8 cellular contexts compared by ENCODE assay signal in genomic region chr14:24241829-24242443, GRCh38. TPM values are rescaled to one million over a fixed set of nuclear protein-coding genes. Genes with fewer than 3 reads are reported as not detected.
DNase-seq lines count a peak whose midpoint lies in the region; ATAC-seq, FAIRE-seq and TF ChIP-seq lines count a peak whose summit lies in the region.

No MANE protein-coding gene starts in this region.

- H2AFZ ChIP-seq in HepG2 (ENCODE audit: low read length) = no peak overlapping the region

- no peak for FAIRE-seq in HepG2 (lab: Jason Lieb, UNC)

- H3K4me1 ChIP-seq in HepG2 (ENCODE audit: insufficient read depth, low read length) = peaks cover 47% of the 10 kb centered on the region

- intact Hi-C loops in HepG2 (cut with micrococcal nuclease; ENCODE audit: unreplicated experiment) = loop anchor here (1.0 to 2.0 kb wide), 6 partner anchors 26 to 228 kb away; partner anchors contain the start of genes IPO4 and MDP1

- WGBS in HepG2 (ENCODE audit: low lambda C conversion rate) = 3% methylated on average over 39 of the region's 39 CpGs

- peak overlapping the region; percentile 87 for H3K4me2 ChIP-seq in HepG2 (ENCODE audit: low read depth, low read length)

- TF ChIP-seq POLR2A in HepG2 (IDR thresholded peaks at IDR 0.05; ENCODE audit: insufficient read depth in 1 of 2, low read depth in 2 of 2, low read length in 2 of 2) = no peak

- TF ChIP-seq CTCF in AG09309 (IDR thresholded peaks at IDR 0.05; ENCODE audit: control insufficient read depth, insufficient read depth, low read depth, low read length, missing control alignments) = peak; percentile 54
- TF ChIP-seq CTCF in HepG2 (CRISPR knock-in tag; IDR thresholded peaks at IDR 0.05) = peak; percentile 62

- H3K79me2 ChIP-seq in HepG2 (ENCODE audit: insufficient read depth, low read length) = peaks cover 11% of the 10 kb centered on the region

- ATAC-seq in GM18867 (IDR thresholded peaks at IDR 0.05; ENCODE audit: unreplicated experiment) (peak; percentile 81), HG03097 (IDR thresholded peaks at IDR 0.05; ENCODE audit: low FRiP score, unreplicated experiment) (peak; percentile 81), HepG2 (peak; percentile 91)

- H3K4me3 ChIP-seq in AG09309 (ENCODE audit: control insufficient read depth, low read depth, low read length) (peak overlapping the region; percentile 85), HepG2 (replicated peaks in 1 of 3; ENCODE audit: insufficient read depth in 1 of 3, low read depth in 2 of 3, low read length in 3 of 3) (peak overlapping the region; percentile 64 to 81 (median 71))

- in situ Hi-C loops in HepG2 (cut with HindIII; ENCODE audit: extremely low pct_ligation_motif_present, low pct_unique_long_range_greater_than_20kb) = loop anchor here (5.0 to 10.0 kb wide), 2 partner anchors 55 to 193 kb away; partner anchors contain the start of genes DHRS1 and NOP9

- H3K36me3 ChIP-seq in HepG2 (replicated peaks in 1 of 2; ENCODE audit: control insufficient read depth in 1 of 2, insufficient read depth in 2 of 2, low read length in 2 of 2) = peaks cover 30 to 42% of the 10 kb centered on the region in 2 experiments

- H4K20me1 ChIP-seq in HepG2 (ENCODE audit: insufficient read depth, low read length) = 0 out of 2 replicates have a peak, but pooled peaks cover 3% of the 10 kb centered on the region

- H3K27me3 ChIP-seq in HepG2 (ENCODE audit: control insufficient read depth in 1 of 2, insufficient read depth in 2 of 2, low read length in 2 of 2) = no peaks in the 10 kb centered on the region; a peak in 1 of 5 replicates

- 0 out of 2 replicates have a peak, but pooled peaks have one; percentile 30 for TF ChIP-seq RAD21 in HepG2 (CRISPR knock-in tag; IDR thresholded peaks at IDR 0.05)

- BruUV-seq in HepG2 (replicated peaks; lab: Mats Ljungman, UMichigan) = TSS peak; percentile 64

- peak overlapping the region; percentile 91 for H3K27ac ChIP-seq in HepG2 (ENCODE audit: extremely low read length, insufficient read depth, low read length)

- H3K9me3 ChIP-seq in HepG2 (ENCODE audit: low read length) = no peaks in the 10 kb centered on the region

- POLR2A ChIA-PET in HepG2 (lab: Yijun Ruan, JAX) = interaction anchor here (0.7 to 18.0 kb wide), 60 partner anchors 8 to 1170 kb away, joined by 3 to 850 read pairs (median 8); partner anchors contain the start of genes ACIN1, BCL2L2, C14orf119 and CARMIL3

- peak overlapping the region; percentile 77 for H3K9ac ChIP-seq in HepG2 (ENCODE audit: insufficient read depth, low read depth, low read length)

- TF ChIP-seq EP300 in HepG2 (IDR thresholded peaks at IDR 0.05; ENCODE audit: low read depth in 2 of 2, low read length in 2 of 2) (peak in 1 of 2 experiments; percentile 86; a peak in 2 of 4 replicates), HepG2 (CRISPR knock-in tag; IDR thresholded peaks at IDR 0.05; ENCODE audit: borderline replicate concordance) (no peak; the same call in 1 of the 2 replicates)

- DNase-seq in AG09309 (ENCODE audit: low read depth) (peak; percentile 63), NCI-H345 treated with DMSO at 0.1 percent for 48 hours (lab: John Stamatoyannopoulos, UW; ENCODE audit: unreplicated experiment) (peak; percentile 97), dedifferentiated amniotic fluid mesenchymal stem cell (ENCODE audit: extremely low spot score) (peak; percentile 90), HepG2 (ENCODE audit: low spot score) (peak; percentile 97)
- DNase-seq in activated CD4-positive, CD25-positive, alpha-beta regulatory T cell treated with anti-CD3 and anti-CD28 coated beads, Interleukin-2, amount 50 U/mL, for 72 hours = peak; percentile 94
- DNase-seq in stimulated activated CD4-positive, alpha-beta T cell treated with anti-CD3 and anti-CD28 coated beads, Interleukin-4, amount 100 ng/mL, for 24 hours = peak; percentile 94

- CTCF ChIA-PET in HepG2 (lab: Yijun Ruan, JAX; ENCODE audit: low intra/inter-chr PET ratio, low total read pairs) = interaction anchor here (0.7 to 5.4 kb wide), 11 partner anchors 10 to 189 kb away, joined by 3 to 217 read pairs (median 5); partner anchors contain the start of genes CIDEB, DHRS1, MDP1 and NOP9

RNA-seq across cellular contexts. Expression of gene TINF2, which starts 0.5 kb away (rescaled TPM):
- 73.5 and 73.7 TPM in 2 replicates for total RNA-seq in HepG2 (2016; rRNA removed; fragmentation: Illumina TruSeq; extraction: Trizol)
- 13.7 and 18.4 TPM in 2 replicates for total RNA-seq in HepG2 (2016; cell fraction: cytosol; rRNA removed; fragmentation: Illumina TruSeq; extraction: Trizol; ENCODE audit: low read depth)
- total RNA-seq in HepG2 (2016; cell fraction: insoluble cytoplasmic fraction; rRNA removed; fragmentation: Illumina TruSeq; extraction: Trizol) = 68.8 and 73.9 TPM in 2 replicates
- 41.9 and 48.5 TPM in 2 replicates for total RNA-seq in HepG2 (2016; cell fraction: membrane; rRNA removed; fragmentation: Illumina TruSeq; extraction: Trizol)
- 48.8 and 53.9 TPM in 2 replicates for total RNA-seq in HepG2 (2016; cell fraction: nucleus; rRNA removed; fragmentation: Illumina TruSeq; extraction: Trizol)
- polyA plus RNA-seq in HepG2 (2011; rRNA removed) = 52.0 and 59.8 TPM in 2 replicates
- 32.2 and 34.7 TPM in 2 replicates for polyA plus RNA-seq in HepG2 (2011; cell fraction: cytosol; rRNA removed)
- polyA plus RNA-seq in HepG2 (2011; cell fraction: nucleus; rRNA removed) = 73.2 and 83.2 TPM in 2 replicates
- polyA plus RNA-seq in HepG2 (2012) = 36.1 and 60.0 TPM in 2 replicates
- polyA plus RNA-seq in HepG2 (2016; cell fraction: cytosol; fragmentation: Illumina TruSeq; extraction: Trizol; ENCODE audit: low read depth) = 10.3 and 11.1 TPM in 2 replicates
- 65.8 and 69.3 TPM in 2 replicates for polyA plus RNA-seq in HepG2 (2016; cell fraction: insoluble cytoplasmic fraction; fragmentation: Illumina TruSeq; extraction: Trizol; ENCODE audit: low read depth)
- 26.7 and 30.0 TPM in 2 replicates for polyA plus RNA-seq in HepG2 (2016; cell fraction: membrane; fragmentation: Illumina TruSeq; extraction: Trizol; ENCODE audit: low read depth)
- polyA plus RNA-seq in HepG2 (2016; cell fraction: nucleus; fragmentation: Illumina TruSeq; extraction: Trizol; ENCODE audit: insufficient read depth, low read depth) = 53.3 and 55.1 TPM in 2 replicates
- polyA minus RNA-seq in HepG2 (2011; rRNA and poly(A)+ RNA removed; ENCODE audit: low replicate concordance) = 36.9 and 44.7 TPM in 2 replicates
- polyA minus RNA-seq in HepG2 (2011; cell fraction: cytosol; rRNA and poly(A)+ RNA removed) = 25.1 and 30.9 TPM in 2 replicates
- 82.3 and 93.4 TPM in 2 replicates for polyA minus RNA-seq in HepG2 (2011; cell fraction: nucleus; rRNA and poly(A)+ RNA removed)

RNA-seq across cellular contexts. Expression of gene GMPR2, which starts 9.2 kb away (rescaled TPM):
- total RNA-seq in HepG2 (2016; rRNA removed; fragmentation: Illumina TruSeq; extraction: Trizol) = 273 and 345 TPM in 2 replicates
- total RNA-seq in HepG2 (2016; cell fraction: cytosol; rRNA removed; fragmentation: Illumina TruSeq; extraction: Trizol; ENCODE audit: low read depth) = 151 and 152 TPM in 2 replicates
- total RNA-seq in HepG2 (2016; cell fraction: insoluble cytoplasmic fraction; rRNA removed; fragmentation: Illumina TruSeq; extraction: Trizol) = 269 and 346 TPM in 2 replicates
- total RNA-seq in HepG2 (2016; cell fraction: membrane; rRNA removed; fragmentation: Illumina TruSeq; extraction: Trizol) = 294 and 315 TPM in 2 replicates
- total RNA-seq in HepG2 (2016; cell fraction: nucleus; rRNA removed; fragmentation: Illumina TruSeq; extraction: Trizol) = 141 and 150 TPM in 2 replicates
- 185 and 210 TPM in 2 replicates for polyA plus RNA-seq in HepG2 (2011; rRNA removed)
- 161 and 177 TPM in 2 replicates for polyA plus RNA-seq in HepG2 (2011; cell fraction: cytosol; rRNA removed)
- 147 and 170 TPM in 2 replicates for polyA plus RNA-seq in HepG2 (2011; cell fraction: nucleus; rRNA removed)
- 162 and 212 TPM in 2 replicates for polyA plus RNA-seq in HepG2 (2012)
- polyA plus RNA-seq in HepG2 (2016; cell fraction: cytosol; fragmentation: Illumina TruSeq; extraction: Trizol; ENCODE audit: low read depth) = 118 and 119 TPM in 2 replicates
- 260 and 276 TPM in 2 replicates for polyA plus RNA-seq in HepG2 (2016; cell fraction: insoluble cytoplasmic fraction; fragmentation: Illumina TruSeq; extraction: Trizol; ENCODE audit: low read depth)
- 194 and 205 TPM in 2 replicates for polyA plus RNA-seq in HepG2 (2016; cell fraction: membrane; fragmentation: Illumina TruSeq; extraction: Trizol; ENCODE audit: low read depth)
- polyA plus RNA-seq in HepG2 (2016; cell fraction: nucleus; fragmentation: Illumina TruSeq; extraction: Trizol; ENCODE audit: insufficient read depth, low read depth) = 151 and 154 TPM in 2 replicates
- 58.4 and 179 TPM in 2 replicates for polyA minus RNA-seq in HepG2 (2011; rRNA and poly(A)+ RNA removed; ENCODE audit: low replicate concordance)
- polyA minus RNA-seq in HepG2 (2011; cell fraction: cytosol; rRNA and poly(A)+ RNA removed) = 65.5 and 85.5 TPM in 2 replicates
- polyA minus RNA-seq in HepG2 (2011; cell fraction: nucleus; rRNA and poly(A)+ RNA removed) = 138 and 175 TPM in 2 replicates

RNA-seq across cellular contexts. Expression of gene NEDD8, which starts 9.8 kb away (rescaled TPM):
- total RNA-seq in HepG2 (2016; rRNA removed; fragmentation: Illumina TruSeq; extraction: Trizol) = 713 and 818 TPM in 2 replicates
- total RNA-seq in HepG2 (2016; cell fraction: cytosol; rRNA removed; fragmentation: Illumina TruSeq; extraction: Trizol; ENCODE audit: low read depth) = 394 and 546 TPM in 2 replicates
- 727 and 841 TPM in 2 replicates for total RNA-seq in HepG2 (2016; cell fraction: insoluble cytoplasmic fraction; rRNA removed; fragmentation: Illumina TruSeq; extraction: Trizol)
- 518 and 609 TPM in 2 replicates for total RNA-seq in HepG2 (2016; cell fraction: membrane; rRNA removed; fragmentation: Illumina TruSeq; extraction: Trizol)
- total RNA-seq in HepG2 (2016; cell fraction: nucleus; rRNA removed; fragmentation: Illumina TruSeq; extraction: Trizol) = 243 and 273 TPM in 2 replicates
- polyA plus RNA-seq in HepG2 (2011; rRNA removed) = 473 and 535 TPM in 2 replicates
- polyA plus RNA-seq in HepG2 (2011; cell fraction: cytosol; rRNA removed) = 355 and 455 TPM in 2 replicates
- polyA plus RNA-seq in HepG2 (2011; cell fraction: nucleus; rRNA removed) = 126 and 158 TPM in 2 replicates
- polyA plus RNA-seq in HepG2 (2012) = 433 and 508 TPM in 2 replicates
- 449 and 646 TPM in 2 replicates for polyA plus RNA-seq in HepG2 (2016; cell fraction: cytosol; fragmentation: Illumina TruSeq; extraction: Trizol; ENCODE audit: low read depth)
- 889 and 948 TPM in 2 replicates for polyA plus RNA-seq in HepG2 (2016; cell fraction: insoluble cytoplasmic fraction; fragmentation: Illumina TruSeq; extraction: Trizol; ENCODE audit: low read depth)
- 521 and 635 TPM in 2 replicates for polyA plus RNA-seq in HepG2 (2016; cell fraction: membrane; fragmentation: Illumina TruSeq; extraction: Trizol; ENCODE audit: low read depth)
- polyA plus RNA-seq in HepG2 (2016; cell fraction: nucleus; fragmentation: Illumina TruSeq; extraction: Trizol; ENCODE audit: insufficient read depth, low read depth) = 510 and 513 TPM in 2 replicates
- polyA minus RNA-seq in HepG2 (2011; rRNA and poly(A)+ RNA removed; ENCODE audit: low replicate concordance) = 166 and 230 TPM in 2 replicates
- polyA minus RNA-seq in HepG2 (2011; cell fraction: cytosol; rRNA and poly(A)+ RNA removed) = 89.3 and 98.3 TPM in 2 replicates
- polyA minus RNA-seq in HepG2 (2011; cell fraction: nucleus; rRNA and poly(A)+ RNA removed) = 88.1 and 108 TPM in 2 replicates

RNA-seq across cellular contexts. Expression of gene TGM1, which starts 21.0 kb away (rescaled TPM):
- total RNA-seq in HepG2 (2016; rRNA removed; fragmentation: Illumina TruSeq; extraction: Trizol) = 1.9 and 3.2 TPM in 2 replicates
- 2.0 and 2.8 TPM in 2 replicates for total RNA-seq in HepG2 (2016; cell fraction: cytosol; rRNA removed; fragmentation: Illumina TruSeq; extraction: Trizol; ENCODE audit: low read depth)
- 0.86 and 4.5 TPM in 2 replicates for total RNA-seq in HepG2 (2016; cell fraction: insoluble cytoplasmic fraction; rRNA removed; fragmentation: Illumina TruSeq; extraction: Trizol)
- 2.8 and 3.2 TPM in 2 replicates for total RNA-seq in HepG2 (2016; cell fraction: membrane; rRNA removed; fragmentation: Illumina TruSeq; extraction: Trizol)
- total RNA-seq in HepG2 (2016; cell fraction: nucleus; rRNA removed; fragmentation: Illumina TruSeq; extraction: Trizol) = 5.9 and 9.4 TPM in 2 replicates
- 9.5 and 10.6 TPM in 2 replicates for polyA plus RNA-seq in HepG2 (2011; rRNA removed)
- 2.8 and 4.4 TPM in 2 replicates for polyA plus RNA-seq in HepG2 (2011; cell fraction: cytosol; rRNA removed)
- polyA plus RNA-seq in HepG2 (2011; cell fraction: nucleus; rRNA removed) = 70.4 and 118 TPM in 2 replicates
- polyA plus RNA-seq in HepG2 (2012) = 5.0 and 6.8 TPM in 2 replicates
- 1.5 and 2.0 TPM in 2 replicates for polyA plus RNA-seq in HepG2 (2016; cell fraction: cytosol; fragmentation: Illumina TruSeq; extraction: Trizol; ENCODE audit: low read depth)
- polyA plus RNA-seq in HepG2 (2016; cell fraction: insoluble cytoplasmic fraction; fragmentation: Illumina TruSeq; extraction: Trizol; ENCODE audit: low read depth) = 1.4 and 1.7 TPM in 2 replicates
- 1.9 and 2.6 TPM in 2 replicates for polyA plus RNA-seq in HepG2 (2016; cell fraction: membrane; fragmentation: Illumina TruSeq; extraction: Trizol; ENCODE audit: low read depth)
- polyA plus RNA-seq in HepG2 (2016; cell fraction: nucleus; fragmentation: Illumina TruSeq; extraction: Trizol; ENCODE audit: insufficient read depth, low read depth) = 19.1 and 23.5 TPM in 2 replicates
- polyA minus RNA-seq in HepG2 (2011; rRNA and poly(A)+ RNA removed; ENCODE audit: low replicate concordance) = 10.5 and 15.8 TPM in 2 replicates
- 1.6 TPM in 1 of 2 replicates, not detected in the other for polyA minus RNA-seq in HepG2 (2011; cell fraction: cytosol; rRNA and poly(A)+ RNA removed)
- polyA minus RNA-seq in HepG2 (2011; cell fraction: nucleus; rRNA and poly(A)+ RNA removed) = 19.0 and 26.3 TPM in 2 replicates

RNA-seq across cellular contexts. Expression of gene MDP1, which starts 26.1 kb away (rescaled TPM):
- total RNA-seq in HepG2 (2016; rRNA removed; fragmentation: Illumina TruSeq; extraction: Trizol) = 48.7 and 66.0 TPM in 2 replicates
- total RNA-seq in HepG2 (2016; cell fraction: cytosol; rRNA removed; fragmentation: Illumina TruSeq; extraction: Trizol; ENCODE audit: low read depth) = 27.9 and 34.0 TPM in 2 replicates
- 53.9 and 66.6 TPM in 2 replicates for total RNA-seq in HepG2 (2016; cell fraction: insoluble cytoplasmic fraction; rRNA removed; fragmentation: Illumina TruSeq; extraction: Trizol)
- total RNA-seq in HepG2 (2016; cell fraction: membrane; rRNA removed; fragmentation: Illumina TruSeq; extraction: Trizol) = 41.5 and 42.5 TPM in 2 replicates
- 27.7 and 28.0 TPM in 2 replicates for total RNA-seq in HepG2 (2016; cell fraction: nucleus; rRNA removed; fragmentation: Illumina TruSeq; extraction: Trizol)
- polyA plus RNA-seq in HepG2 (2011; rRNA removed) = 38.2 and 44.1 TPM in 2 replicates
- polyA plus RNA-seq in HepG2 (2011; cell fraction: cytosol; rRNA removed) = 35.9 and 43.6 TPM in 2 replicates
- polyA plus RNA-seq in HepG2 (2011; cell fraction: nucleus; rRNA removed) = 45.5 and 46.7 TPM in 2 replicates
- polyA plus RNA-seq in HepG2 (2012) = 24.5 and 30.3 TPM in 2 replicates
- polyA plus RNA-seq in HepG2 (2016; cell fraction: cytosol; fragmentation: Illumina TruSeq; extraction: Trizol; ENCODE audit: low read depth) = 24.6 and 32.2 TPM in 2 replicates
- polyA plus RNA-seq in HepG2 (2016; cell fraction: insoluble cytoplasmic fraction; fragmentation: Illumina TruSeq; extraction: Trizol; ENCODE audit: low read depth) = 50.1 and 54.2 TPM in 2 replicates
- 30.8 and 33.7 TPM in 2 replicates for polyA plus RNA-seq in HepG2 (2016; cell fraction: membrane; fragmentation: Illumina TruSeq; extraction: Trizol; ENCODE audit: low read depth)
- 41.8 and 50.7 TPM in 2 replicates for polyA plus RNA-seq in HepG2 (2016; cell fraction: nucleus; fragmentation: Illumina TruSeq; extraction: Trizol; ENCODE audit: insufficient read depth, low read depth)
- polyA minus RNA-seq in HepG2 (2011; rRNA and poly(A)+ RNA removed; ENCODE audit: low replicate concordance) = 10.6 and 24.5 TPM in 2 replicates
- 4.9 and 8.5 TPM in 2 replicates for polyA minus RNA-seq in HepG2 (2011; cell fraction: cytosol; rRNA and poly(A)+ RNA removed)
- 19.6 and 23.2 TPM in 2 replicates for polyA minus RNA-seq in HepG2 (2011; cell fraction: nucleus; rRNA and poly(A)+ RNA removed)

Comparison
In these comparisons a context has a peak if more than half of its experiments do, and no peak if none do; other contexts are left out.
1. Peak in every context shown above with its lines: DNase-seq, ATAC-seq, H3K4me3 ChIP-seq and H3K27ac ChIP-seq.